In the genomic region with DNA sequence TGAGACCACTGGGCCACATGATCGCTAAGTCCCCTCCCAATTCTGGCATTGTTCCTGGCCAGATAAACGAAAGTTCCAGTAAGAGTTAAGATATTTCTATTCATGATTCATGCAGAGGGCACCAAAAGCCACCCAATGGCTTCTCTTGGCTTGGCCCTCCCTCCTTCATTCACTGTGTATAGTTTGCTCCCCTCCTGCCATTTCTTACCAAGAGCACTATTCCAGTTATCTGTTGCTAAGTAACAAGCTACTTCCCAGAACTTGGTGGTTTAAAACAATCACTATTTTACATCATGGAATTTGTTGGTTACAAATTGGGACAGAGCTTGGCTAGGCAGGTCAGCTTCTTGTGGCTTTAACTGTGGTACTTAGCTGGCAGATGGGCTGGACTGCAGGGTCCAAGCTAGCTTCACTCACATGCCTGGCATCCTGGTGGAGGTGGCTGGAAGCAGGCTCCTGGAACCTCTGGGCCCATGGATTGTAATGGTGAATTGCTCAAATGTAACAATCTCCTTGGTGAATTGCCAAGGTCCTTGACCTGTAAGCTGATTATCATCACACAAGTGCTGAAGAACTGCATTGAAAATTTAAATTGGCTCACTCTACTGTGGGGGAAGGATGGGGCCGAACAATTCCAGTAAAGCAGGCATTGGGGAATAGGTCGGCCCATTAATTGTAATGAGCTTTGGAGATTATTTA, we compare ENCODE assay signal across 13 cellular contexts. TPM values are rescaled to one million over a fixed set of nuclear protein-coding genes. Genes with fewer than 3 reads are reported as not detected.
DNase-seq lines count a peak whose midpoint lies in the region; ATAC-seq and TF ChIP-seq lines count a peak whose summit lies in the region.
"Had no signal": no experiment of that assay in that cellular context is flagged by ENCODE, and none has a peak within 500 bp of the region (broad histone marks: within the 10 kb centered on the region; RNA-seq: fewer than 3 reads in every experiment).

No MANE protein-coding gene starts in this region.

- peak; percentile 54 for DNase-seq in EH (ENCODE audit: low read depth)
- peak; percentile 67 for DNase-seq in NCI-H524 treated with DMSO at 0.1 percent for 48 hours (lab: John Stamatoyannopoulos, UW)
- peak; percentile 27 to 92 for DNase-seq in fibroblast of lung (ENCODE audit: low read depth in 2 of 2)
- DNase-seq in osteocyte (ENCODE audit: extremely low spot score, unreplicated experiment): peak; percentile 44
- no peak for DNase-seq in DMS 273 treated with DMSO at 0.1 percent for 48 hours (lab: John Stamatoyannopoulos, UW)
- DNase-seq in NCI-H748 (lab: John Stamatoyannopoulos, UW; ENCODE audit: unreplicated experiment): no peak
- DNase-seq: cortex of kidney, erythroblast, NCI-H1105, psoas muscle had no signal

- TF ChIP-seq CTCF in fibroblast of lung (conservative IDR thresholded peaks at IDR 0.05 in 1 of 2, IDR thresholded peaks at IDR 0.05 in 1 of 2; ENCODE audit: low read depth in 1 of 2, low read length in 2 of 2): no peak
- no peak for TF ChIP-seq CTCF in osteocyte (IDR thresholded peaks at IDR 0.05)

- no peak overlapping the region for H3K27ac Mint-ChIP-seq in osteocyte (ENCODE audit: unreplicated experiment)

- H3K4me3 Mint-ChIP-seq in osteocyte (ENCODE audit: unreplicated experiment): no peak overlapping the region

- no peak overlapping the region for H3K4me3 ChIP-seq in fibroblast of lung (replicated peaks in 1 of 4; ENCODE audit: control extremely low read depth in 1 of 4, insufficient read depth in 1 of 4, low read depth in 3 of 4, low read length in 4 of 4)
- H3K4me3 ChIP-seq: psoas muscle, SJSA1 had no signal

- H3K36me3 ChIP-seq in fibroblast of lung (ENCODE audit: control insufficient read depth, insufficient read depth, low read length): peaks cover 7% of the 10 kb centered on the region

- H3K4me1 ChIP-seq in fibroblast of lung (ENCODE audit: control insufficient read depth, extremely low read depth, insufficient read depth, low read length): no peaks in the 10 kb centered on the region
- H3K4me1 ChIP-seq: psoas muscle, SJSA1 had no signal

- no peak overlapping the region for H3K4me2 ChIP-seq in fibroblast of lung (ENCODE audit: extremely low read depth, insufficient read depth, low read length)
- H3K4me2 ChIP-seq: KMS-11 had no signal

- H4K20me1 ChIP-seq in fibroblast of lung (ENCODE audit: control insufficient read depth, extremely low read depth, insufficient read depth, low read length): no peaks in the 10 kb centered on the region

- no peaks in the 10 kb centered on the region for H3K27me3 ChIP-seq in fibroblast of lung (ENCODE audit: control insufficient read depth, insufficient read depth, low read length)
- H3K27me3 ChIP-seq: SJSA1 had no signal

- no peak overlapping the region for H3K27ac ChIP-seq in fibroblast of lung (ENCODE audit: insufficient read depth, low read length)
- H3K27ac ChIP-seq: KMS-11, psoas muscle, SJSA1 had no signal

- no peaks in the 10 kb centered on the region for H3K9me3 Mint-ChIP-seq in osteocyte (ENCODE audit: unreplicated experiment)

- H3K9me3 ChIP-seq in fibroblast of lung (ENCODE audit: control insufficient read depth, insufficient read depth, low read depth, low read length): no peaks in the 10 kb centered on the region
- H3K9me3 ChIP-seq: psoas muscle, SJSA1 had no signal

- no peaks in the 10 kb centered on the region for H3K4me1 Mint-ChIP-seq in osteocyte (ENCODE audit: unreplicated experiment)

- no peaks in the 10 kb centered on the region for H3K79me2 ChIP-seq in fibroblast of lung (ENCODE audit: control insufficient read depth, insufficient read depth, low read length)

- H3K27me3 Mint-ChIP-seq in osteocyte (ENCODE audit: unreplicated experiment): no peaks in the 10 kb centered on the region

- H3K9ac ChIP-seq in fibroblast of lung (ENCODE audit: insufficient read depth, low read length): no peak overlapping the region
- H3K9ac ChIP-seq: KMS-11 had no signal

- H3K36me3 Mint-ChIP-seq in osteocyte (ENCODE audit: unreplicated experiment): peaks cover 40% of the 10 kb centered on the region

- ATAC-seq in HG02759 (IDR thresholded peaks at IDR 0.05; ENCODE audit: unreplicated experiment): no peak
- ATAC-seq: psoas muscle had no signal

- H2AFZ ChIP-seq in fibroblast of lung (ENCODE audit: low read length): no peak overlapping the region

RNA-seq across cellular contexts. Expression of a gene that starts 16.6 kb away (rescaled TPM):
- total RNA-seq in fibroblast of lung (20.8 and 22.6 TPM in 2 replicates), osteocyte (16.0 and 17.8 TPM in 2 replicates)
- polyA plus RNA-seq in fibroblast of lung: 11.1 and 12.5 TPM in 2 replicates
- 8.0 and 8.1 TPM in 2 replicates for polyA plus RNA-seq in fibroblast of lung (2012)
- 9.0 and 18.3 TPM in 2 replicates for polyA minus RNA-seq in fibroblast of lung (ENCODE audit: low replicate concordance)

RNA-seq across cellular contexts. Expression of a gene that starts 16.6 kb away (rescaled TPM):
- total RNA-seq in fibroblast of lung (37.3 and 40.8 TPM in 2 replicates), osteocyte (20.5 and 23.9 TPM in 2 replicates)
- polyA plus RNA-seq in fibroblast of lung: 25.7 and 29.2 TPM in 2 replicates
- polyA plus RNA-seq in fibroblast of lung (2012): 18.6 and 19.6 TPM in 2 replicates
- polyA minus RNA-seq in fibroblast of lung (ENCODE audit: low replicate concordance): 2.8 and 9.7 TPM in 2 replicates

Comparison
In these comparisons a context has a peak if more than half of its experiments do, and no peak if none do; other contexts are left out.
1. DNase-seq: peak in EH (single experiment), NCI-H524 treated with DMSO at 0.1 percent for 48 hours (single experiment), fibroblast of lung (2 of 2) and osteocyte (single experiment); none in DMS 273 treated with DMSO at 0.1 percent for 48 hours (single experiment) and NCI-H748 (single experiment).